In genomic region chr2:73233154-73233931, GRCh38 we compare ENCODE assay signal across 8 cellular contexts. TPM values are rescaled to one million over a fixed set of nuclear protein-coding genes. Genes with fewer than 3 reads are reported as not detected.
DNase-seq lines count a peak whose midpoint lies in the region; ATAC-seq, FAIRE-seq and TF ChIP-seq lines count a peak whose summit lies in the region.

Gene PRADC1 (minus strand): TSS chr2:73233239. CDS start chr2:73233160, 79 bp downstream.

- ATAC-seq in GM18873 (IDR thresholded peaks at IDR 0.05; ENCODE audit: low FRiP score, unreplicated experiment) (peak; percentile 96), HG03139 (IDR thresholded peaks at IDR 0.05; ENCODE audit: unreplicated experiment) (peak; percentile 93)

- H3K4me1 ChIP-seq in small intestine (ENCODE audit: control insufficient read depth in 2 of 2, insufficient read depth in 1 of 2, low read depth in 1 of 2, low read length in 1 of 2) = peaks cover 3 to 6% of the 10 kb centered on the region in 2 donors

- 0% methylated on average over 47 to 67 of the region's 67 CpGs for WGBS in small intestine, 3 donors

- DNase-seq in ACHN = peak; percentile 100
- DNase-seq in NCI-H2227 (lab: John Stamatoyannopoulos, UW; ENCODE audit: unreplicated experiment) = peak; percentile 99
- peak; percentile 99 for DNase-seq in bronchial epithelial cell (ENCODE audit: low read depth)
- peak; percentile 99 for DNase-seq in iPS-NIHi11 (ENCODE audit: low spot score)
- DNase-seq in small intestine = peak; percentile 100

- H3K9me3 ChIP-seq in small intestine (ENCODE audit: control insufficient read depth, low read depth) = no peaks in the 10 kb centered on the region

- TF ChIP-seq CTCF in WI38 (IDR thresholded peaks at IDR 0.05; ENCODE audit: low read depth, low read length) (no peak), bronchial epithelial cell (IDR thresholded peaks at IDR 0.05; ENCODE audit: insufficient read depth, low read length, severe bottlenecking) (no peak)

- H3K27ac ChIP-seq in small intestine (ENCODE audit: low read depth in 1 of 2, low read length in 1 of 2) = peak within 1 kb of the TSS; percentile 88 to 96

- peak within 1 kb of the TSS; percentile 93 for H3K4me3 ChIP-seq in WI38 (ENCODE audit: low read depth, low read length)
- peak within 1 kb of the TSS; percentile 65 for H3K4me3 ChIP-seq in bronchial epithelial cell (ENCODE audit: low read depth, low read length)
- peak within 1 kb of the TSS; percentile 64 to 83 for H3K4me3 ChIP-seq in small intestine (ENCODE audit: low read depth in 1 of 2, low read length in 2 of 2)

- H3K36me3 ChIP-seq in bronchial epithelial cell (ENCODE audit: control insufficient read depth, insufficient read depth, low read length) (no peaks in the 10 kb centered on the region), small intestine (ENCODE audit: control insufficient read depth in 2 of 2, insufficient read depth in 2 of 2, low read length in 2 of 2) (peaks cover 2 to 5% of the 10 kb centered on the region in 2 donors)

- in situ Hi-C loops in ACHN (cut with HindIII; ENCODE audit: low pct_ligation_motif_present, low pct_unique_long_range_greater_than_20kb, low sequenced_read_pairs) = no loop called here

- H3K27me3 ChIP-seq in bronchial epithelial cell (ENCODE audit: control insufficient read depth, insufficient read depth, low read length) = no peaks in the 10 kb centered on the region
- H3K27me3 ChIP-seq in small intestine (ENCODE audit: control insufficient read depth in 2 of 2, insufficient read depth in 2 of 2, low read length in 2 of 2) = no peaks in the 10 kb centered on the region

- no peak for FAIRE-seq in bronchial epithelial cell (lab: Jason Lieb, UNC)
- FAIRE-seq in small intestine (lab: Jason Lieb, UNC) = no peak

RNA-seq across cellular contexts. Expression of gene PRADC1, which starts in this region (rescaled TPM):
- total RNA-seq in bronchial epithelial cell = 5.8 and 11.5 TPM in 2 replicates
- 100 to 1,000 TPM in 1 of 3 donors, 10 to 100 TPM in 2; 35.6 to 113 (median 57.3) TPM for polyA plus RNA-seq in small intestine

Comparison
In these comparisons a context has a peak if more than half of its experiments do, and no peak if none do; other contexts are left out.
1. Peak in every context shown above with its lines: DNase-seq, ATAC-seq, H3K4me3 ChIP-seq and H3K27ac ChIP-seq.